ENCODE assay signal across 5 cellular contexts in the genomic region with DNA sequence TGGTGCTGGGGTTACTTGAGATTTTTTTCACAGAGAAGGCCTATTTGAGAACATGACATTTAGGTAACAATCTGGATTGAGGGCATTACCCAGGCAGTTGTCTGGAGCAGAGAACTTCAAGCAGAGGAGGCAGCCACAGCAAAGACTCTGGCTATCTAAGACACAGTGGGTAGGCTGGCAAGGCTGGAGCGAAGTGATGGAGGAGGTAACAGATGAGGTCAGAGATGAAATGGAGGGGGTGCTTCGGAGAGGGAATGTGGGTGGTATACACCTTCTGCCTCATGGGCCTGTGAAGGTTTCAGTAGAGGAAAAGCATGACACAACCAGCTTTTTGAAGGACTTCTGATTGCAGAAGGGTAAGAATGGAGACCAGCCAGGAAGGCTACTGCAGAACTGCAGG.
"Had no signal": no experiment of that assay in that cellular context is flagged by ENCODE, and none has a peak within 500 bp of the region (broad histone marks: within the 10 kb centered on the region; RNA-seq: fewer than 3 reads in every experiment).

No MANE protein-coding gene starts in this region.

- H3K27ac ChIP-seq: HL-60 had no signal

- DNase-seq: IMR-90, KBM-7, KG1 had no signal

- H3K4me3 ChIP-seq: K562 had no signal
